In genomic region chr5:152676177-152676576, GRCh38 we compare ENCODE assay signal across 22 cellular contexts.
DNase-seq lines count a peak whose midpoint lies in the region; ATAC-seq and TF ChIP-seq lines count a peak whose summit lies in the region.
"Had no signal": no experiment of that assay in that cellular context is flagged by ENCODE, and none has a peak within 500 bp of the region (broad histone marks: within the 10 kb centered on the region; RNA-seq: fewer than 3 reads in every experiment).

No MANE protein-coding gene starts in this region.

- TF ChIP-seq EP300 in neural cell (conservative IDR thresholded peaks at IDR 0.05; ENCODE audit: poor library complexity, severe bottlenecking), result peak; percentile 97

- H3K9me3 ChIP-seq in neural cell (ENCODE audit: low read length), result no peaks in the 10 kb centered on the region
- H3K9me3 ChIP-seq: BLaER1 treated with 17β-estradiol and CSF1 and Interleukin-3, amounts not matched to agents 10 nM and 100 nM; SJCRH30 had no signal

- peak; percentile 50 for TF ChIP-seq RAD21 in neural cell (conservative IDR thresholded peaks at IDR 0.05)

- no peaks in the 10 kb centered on the region for H3F3A ChIP-seq in neural cell (ENCODE audit: insufficient read depth, low read length, poor library complexity, severe bottlenecking)

- H3K79me2 ChIP-seq in neural cell (replicated peaks; ENCODE audit: insufficient read depth, low read length), result no peaks in the 10 kb centered on the region

- no peaks in the 10 kb centered on the region for H3K9me2 ChIP-seq in neural cell (ENCODE audit: insufficient read depth, low read length)

- DNase-seq in NCI-H2081 (lab: John Stamatoyannopoulos, UW) (peak; percentile 49 to 84), NCI-H2081 treated with DMSO at 0.1 percent for 48 hours (lab: John Stamatoyannopoulos, UW) (no peak), NCI-H146 (lab: John Stamatoyannopoulos, UW) (peak; percentile 23), NCI-H69 (lab: John Stamatoyannopoulos, UW) (peak; percentile 79), NCI-H187 (lab: John Stamatoyannopoulos, UW) (no peak), Right ventricle myocardium inferior (ENCODE audit: missing footprints) (no peak)
- DNase-seq: 8988T; Calu3; CD4-positive, alpha-beta memory T cell; GDM1; GOT3; KG1; NCI-H1105; NCI-H2029 treated with DMSO at 0.1 percent for 48 hours; NCI-H524 treated with DMSO at 0.1 percent for 48 hours; SJCRH30; T-cell had no signal

- no peaks in the 10 kb centered on the region for H3K27me3 ChIP-seq in neural cell (ENCODE audit: insufficient read depth, low read depth, low read length)
- H3K27me3 ChIP-seq: BLaER1 treated with 17β-estradiol and CSF1 and Interleukin-3, amounts not matched to agents 10 nM and 100 nM; SJCRH30 had no signal

- TF ChIP-seq CTCF in neural cell (IDR thresholded peaks at IDR 0.05; ENCODE audit: poor library complexity, severe bottlenecking), result no peak

- no peak overlapping the region for H3K4me3 ChIP-seq in neural cell (ENCODE audit: low read length)
- H3K4me3 ChIP-seq: BLaER1 treated with 17β-estradiol and CSF1 and Interleukin-3, amounts not matched to agents 10 nM and 100 nM; SJCRH30 had no signal

- H3K36me3 ChIP-seq in neural cell (ENCODE audit: insufficient read depth, low read length), result no peaks in the 10 kb centered on the region
- H3K36me3 ChIP-seq: BLaER1 treated with 17β-estradiol and CSF1 and Interleukin-3, amounts not matched to agents 10 nM and 100 nM; SJCRH30 had no signal

- no peak for ATAC-seq in HG02840 (IDR thresholded peaks at IDR 0.05; ENCODE audit: low FRiP score, unreplicated experiment)
- ATAC-seq in Right ventricle myocardium inferior, result no peak
- ATAC-seq: HCT116, Panc1, T-cell had no signal

- H3K4me2 ChIP-seq in neural cell (ENCODE audit: low read length), result peak overlapping the region; percentile 1
- H3K4me2 ChIP-seq: BLaER1 treated with 17β-estradiol and CSF1 and Interleukin-3, amounts not matched to agents 10 nM and 100 nM had no signal

- intact Hi-C loops in Right ventricle myocardium inferior (cut with DNase I), result no loop called here

- no peak overlapping the region for H2AFZ ChIP-seq in neural cell (ENCODE audit: low read depth, low read length)

- H4K20me1 ChIP-seq in neural cell (ENCODE audit: insufficient read depth), result no peaks in the 10 kb centered on the region
- H4K20me1 ChIP-seq: BLaER1 treated with 17β-estradiol and CSF1 and Interleukin-3, amounts not matched to agents 10 nM and 100 nM had no signal

- no peak overlapping the region for H3K9ac ChIP-seq in neural cell (ENCODE audit: low read length)
- H3K9ac ChIP-seq: BLaER1 treated with 17β-estradiol and CSF1 and Interleukin-3, amounts not matched to agents 10 nM and 100 nM had no signal

- H3K27ac ChIP-seq in neural cell (ENCODE audit: low read length), result peak overlapping the region; percentile 56
- H3K27ac ChIP-seq: BLaER1 treated with 17β-estradiol and CSF1 and Interleukin-3, amounts not matched to agents 10 nM and 100 nM; SJCRH30 had no signal

TF ChIP-seq in neural cell, 6 proteins besides CTCF, POLR2A, EP300 and RAD21:
- peak; percentile 99 for TF ChIP-seq REST (IDR thresholded peaks at IDR 0.05; ENCODE audit: borderline replicate concordance)
- TF ChIP-seq POLR2AphosphoS5 (IDR thresholded peaks at IDR 0.05), result peak; percentile 95
- TF ChIP-seq SMC3 (conservative IDR thresholded peaks at IDR 0.05; ENCODE audit: poor library complexity), result peak; percentile 45
- TF ChIP-seq TAF1 (IDR thresholded peaks at IDR 0.05; ENCODE audit: low read depth), result no peak
TF ChIP-seq in neural cell: peak in this region for 3.

Comparison
In these comparisons a context has a peak if more than half of its experiments do, and no peak if none do; other contexts are left out.
1. DNase-seq: peak in NCI-H2081 (2 of 2), NCI-H146 (single experiment) and NCI-H69 (single experiment); none in NCI-H2081 treated with DMSO at 0.1 percent for 48 hours (single experiment), NCI-H187 (0 of 2) and Right ventricle myocardium inferior (single experiment).